ENCODE assay signal across 25 cellular contexts in genomic region chr4:187798385-187798784, GRCh38.
"Had no signal": no experiment of that assay in that cellular context is flagged by ENCODE, and none has a peak within 500 bp of the region (broad histone marks: within the 10 kb centered on the region; RNA-seq: fewer than 3 reads in every experiment).

No MANE protein-coding gene starts in this region.

- ATAC-seq: left colon; naive thymus-derived CD4-positive, alpha-beta T cell; pancreas; sciatic nerve; stimulated activated effector memory CD8-positive, alpha-beta T cell treated with anti-CD3 and anti-CD28 coated beads, Interleukin-12 subunit alpha, Interleukin-12 subunit beta, amount 100 ng/mL, for 72 hours had no signal

- H3K36me3 ChIP-seq: esophagus squamous epithelium, pancreas, prostate gland, thoracic aorta, uterus, WERI-Rb-1 had no signal

- H3K4me3 ChIP-seq: esophagus squamous epithelium, hepatocyte, pancreas, prostate gland, skin epidermis, thoracic aorta, uterus had no signal

- H3K27me3 ChIP-seq: esophagus squamous epithelium, hepatocyte, pancreas, uterus had no signal

- H3K4me1 ChIP-seq: esophagus squamous epithelium, pancreas, prostate gland, uterus had no signal

- H3K27ac ChIP-seq: esophagus squamous epithelium, hepatocyte, pancreas, prostate gland, skin epidermis, thoracic aorta, uterus, WERI-Rb-1 had no signal

- DNase-seq: activated CD4-positive, alpha-beta memory T cell treated with anti-CD3 and anti-CD28 coated beads, Interleukin-2, amount 10 ng/mL, durations not matched to agents 7 days and 5 days; activated CD4-positive, alpha-beta T cell treated with anti-CD3 and anti-CD28 coated beads for 1 hour; activated CD4-positive, alpha-beta T cell treated with anti-CD3 and anti-CD28 coated beads, Interleukin-2, amount 10 ng/mL, durations not matched to agents 7 days and 5 days; activated naive CD4-positive, alpha-beta T cell treated with Interleukin-2 at 50 U/mL for 16 hours; activated T-cell treated with anti-CD3 and anti-CD28 coated beads, Interleukin-2, amount 50 U/mL, for 48 hours; anterior cingulate cortex; esophagus squamous epithelium; foreskin melanocyte; glutamatergic neuron; left colon; mammary epithelial cell; naive thymus-derived CD4-positive, alpha-beta T cell; nucleus accumbens; pancreas; retina; stimulated activated CD4-positive, alpha-beta T cell treated with anti-CD3 and anti-CD28 coated beads, Interleukin-12 subunit alpha, Interleukin-12 subunit beta, amount 100 ng/mL, for 4 hours; stimulated activated CD4-positive, alpha-beta T cell treated with anti-CD3 and anti-CD28 coated beads, Interleukin-4, amount 100 ng/mL, for 1 hour; uterus; WERI-Rb-1 had no signal

- H3K9me3 ChIP-seq: pancreas, prostate gland, uterus had no signal
